In genomic region chr4:2487632-2488031, GRCh38 we compare ENCODE assay signal across 13 cellular contexts. TPM values are rescaled to one million over a fixed set of nuclear protein-coding genes. Genes with fewer than 3 reads are reported as not detected.
A peak's percentile ranks its signal among the peaks of the same experiment; 100 is the strongest.
DNase-seq lines count a peak whose midpoint lies in the region; ATAC-seq, FAIRE-seq and TF ChIP-seq lines count a peak whose summit lies in the region.
"Had no signal": no experiment of that assay in that cellular context is flagged by ENCODE, and none has a peak within 500 bp of the region (broad histone marks: within the 10 kb centered on the region; RNA-seq: fewer than 3 reads in every experiment).

No MANE protein-coding gene starts in this region.

- H3K9ac ChIP-seq in kidney (ENCODE audit: low read length in 2 of 2) = no peak overlapping the region
- H3K9ac ChIP-seq: parathyroid adenoma had no signal

- no peak overlapping the region for H3K4me3 ChIP-seq in kidney (ENCODE audit: low read length in 2 of 2)

- ATAC-seq in GM18517 (IDR thresholded peaks at IDR 0.05; ENCODE audit: unreplicated experiment) (peak; percentile 62), GM21390 (IDR thresholded peaks at IDR 0.05; ENCODE audit: unreplicated experiment) (peak; percentile 61), HG03442 (IDR thresholded peaks at IDR 0.05; ENCODE audit: unreplicated experiment) (peak; percentile 62)
- ATAC-seq: Right ventricle myocardium inferior had no signal

- peaks cover 3 to 10% of the 10 kb centered on the region in 2 donors for H3K36me3 ChIP-seq in kidney (ENCODE audit: control insufficient read depth in 1 of 2, insufficient read depth in 2 of 2, low read length in 2 of 2)

- H3K4me1 ChIP-seq in kidney (ENCODE audit: control insufficient read depth in 1 of 2, insufficient read depth in 1 of 2, low read depth in 1 of 2, low read length in 2 of 2) = peaks cover 15 to 40% of the 10 kb centered on the region in 2 donors

- no peak for TF ChIP-seq CTCF in kidney (IDR thresholded peaks at IDR 0.05; ENCODE audit: borderline replicate concordance, extremely low read depth, insufficient read depth)

- no peaks in the 10 kb centered on the region for H3K9me3 ChIP-seq in kidney (ENCODE audit: control insufficient read depth in 1 of 2, low read length in 2 of 2)

- DNase-seq in kidney (peak; percentile 0), retina (no peak), H4 (ENCODE audit: low spot score) (no peak), HPDE6-E6E7 (ENCODE audit: extremely low spot score) (no peak), germinal center (ENCODE audit: low spot score) (no peak)
- DNase-seq: effector CD8-positive, alpha-beta T cell; NCI-H1417 had no signal

- no peak overlapping the region for H3K27ac ChIP-seq in kidney (ENCODE audit: low read depth in 2 of 2, low read length in 2 of 2)
- H3K27ac ChIP-seq: parathyroid adenoma had no signal

- intact Hi-C loops in kidney (cut with DNase I) = no loop called here

- no peak for FAIRE-seq in kidney (lab: Jason Lieb, UNC)
- FAIRE-seq: keratinocyte had no signal

RNA-seq across cellular contexts. Expression of gene RNF4, which starts 18.7 kb away (rescaled TPM):
- 61.5 TPM for total RNA-seq in kidney
- 24.2 TPM for polyA plus RNA-seq in kidney (ENCODE audit: insufficient read depth, low read depth, low replicate concordance)
- 72.9 and 126 TPM in 2 replicates for total RNA-seq in H4 (2014; rRNA removed; shearing (Covaris generic))

RNA-seq across cellular contexts. Expression of gene FAM193A, which starts 48.8 kb away (rescaled TPM):
- total RNA-seq in kidney = 29.3 TPM
- 6.3 TPM for polyA plus RNA-seq in kidney (ENCODE audit: insufficient read depth, low read depth, low replicate concordance)
- 8.9 and 9.6 TPM in 2 replicates for total RNA-seq in H4 (2014; rRNA removed; shearing (Covaris generic))
